Comparison of ENCODE assay signal across 19 cellular contexts in genomic region chr1:167670563-167670962, GRCh38. TPM values are rescaled to one million over a fixed set of nuclear protein-coding genes. Genes with fewer than 3 reads are reported as not detected.
A peak's percentile ranks its signal among the peaks of the same experiment; 100 is the strongest.
DNase-seq lines count a peak whose midpoint lies in the region; ATAC-seq and TF ChIP-seq lines count a peak whose summit lies in the region.
"Had no signal": no experiment of that assay in that cellular context is flagged by ENCODE, and none has a peak within 500 bp of the region (broad histone marks: within the 10 kb centered on the region; RNA-seq: fewer than 3 reads in every experiment).

No MANE protein-coding gene starts in this region.

- no peaks in the 10 kb centered on the region for H3K4me1 ChIP-seq in PC-3 (ENCODE audit: insufficient read depth, low read length)
- H3K4me1 ChIP-seq: A549 had no signal

- no peak overlapping the region for H2AFZ ChIP-seq in PC-3 (ENCODE audit: low read length)

- no TSS peak for BruUV-seq in PC-3 (replicated peaks; lab: Mats Ljungman, UMichigan)

- no peaks in the 10 kb centered on the region for H3K79me2 ChIP-seq in PC-3 (ENCODE audit: low read length)

- no peak overlapping the region for H3K9ac ChIP-seq in PC-3 (ENCODE audit: low read length)

- no peaks in the 10 kb centered on the region for H3K9me2 ChIP-seq in PC-3 (replicated peaks; ENCODE audit: low read length)

- H3K27me3 Mint-ChIP-seq in activated CD4-positive, alpha-beta T cell treated with anti-CD3 and anti-CD28 coated beads for 36 hours, result no peaks in the 10 kb centered on the region
- no peaks in the 10 kb centered on the region for H3K27me3 Mint-ChIP-seq in CD14-positive monocyte (ENCODE audit: low read depth in 3 of 3)
- H3K27me3 Mint-ChIP-seq in activated T-helper 17 cell treated with anti-CD3 and anti-CD28 coated beads, Interleukin-2, amount 50 U/mL, for 72 hours, result no peaks in the 10 kb centered on the region
- H3K27me3 Mint-ChIP-seq in natural killer cell treated with Interleukin-12 subunit alpha and Interleukin-12 subunit beta and Interleukin-15 and Interleukin-18, amount 100 ng/mL, for 72 hours, result no peaks in the 10 kb centered on the region

- intact Hi-C loops in activated CD4-positive, alpha-beta T cell treated with anti-CD3 and anti-CD28 coated beads for 36 hours (cut with DNase I, micrococcal nuclease), result no loop called here
- intact Hi-C loops in CD14-positive monocyte (cut with micrococcal nuclease) (no loop called here), PC-3 (cut with micrococcal nuclease) (no loop called here)

- peaks cover 71% of the 10 kb centered on the region for H3K4me1 Mint-ChIP-seq in activated CD4-positive, alpha-beta T cell treated with anti-CD3 and anti-CD28 coated beads for 36 hours
- H3K4me1 Mint-ChIP-seq in CD14-positive monocyte, result peaks cover 81% of the 10 kb centered on the region
- H3K4me1 Mint-ChIP-seq in activated T-helper 17 cell treated with anti-CD3 and anti-CD28 coated beads, Interleukin-2, amount 50 U/mL, for 72 hours, result peaks cover 51% of the 10 kb centered on the region
- peaks cover 63 to 77% of the 10 kb centered on the region in 2 donors for H3K4me1 Mint-ChIP-seq in natural killer cell treated with Interleukin-12 subunit alpha and Interleukin-12 subunit beta and Interleukin-15 and Interleukin-18, amount 100 ng/mL, for 72 hours (ENCODE audit: low read depth in 2 of 2)

- DNase-seq in activated CD4-positive, alpha-beta T cell treated with anti-CD3 and anti-CD28 coated beads for 36 hours, result no peak
- DNase-seq in activated CD4-positive, alpha-beta T cell treated with anti-CD3 and anti-CD28 coated beads for 1 hour, result no peak
- DNase-seq in CD14-positive monocyte (ENCODE audit: low spot score) (no peak), 8988T (no peak), PC-3 (no peak)
- DNase-seq in natural killer cell treated with Interleukin-12 subunit alpha and Interleukin-12 subunit beta and Interleukin-15 and Interleukin-18, amount 100 ng/mL, for 72 hours (ENCODE audit: low spot score), result no peak
- DNase-seq: activated CD4-positive, alpha-beta T cell treated with anti-CD3 and anti-CD28 coated beads, Interleukin-2, amount 50 U/mL, for 48 hours; cortex of kidney; H9; NCI-H1105; NCI-H69; stimulated activated naive CD4-positive, alpha-beta T cell had no signal

- H3K4me3 Mint-ChIP-seq in activated CD4-positive, alpha-beta T cell treated with anti-CD3 and anti-CD28 coated beads for 36 hours, result no peak overlapping the region
- H3K4me3 Mint-ChIP-seq in CD14-positive monocyte, result no peak overlapping the region
- H3K4me3 Mint-ChIP-seq in activated T-helper 17 cell treated with anti-CD3 and anti-CD28 coated beads, Interleukin-2, amount 50 U/mL, for 72 hours, result no peak overlapping the region
- no peak overlapping the region for H3K4me3 Mint-ChIP-seq in natural killer cell treated with Interleukin-12 subunit alpha and Interleukin-12 subunit beta and Interleukin-15 and Interleukin-18, amount 100 ng/mL, for 72 hours
- H3K4me3 Mint-ChIP-seq: H9, type B pancreatic cell had no signal

- no peak for ATAC-seq in activated CD4-positive, alpha-beta T cell treated with anti-CD3 and anti-CD28 coated beads for 36 hours
- ATAC-seq in activated T-helper 17 cell treated with anti-CD3 and anti-CD28 coated beads, Interleukin-2, amount 50 U/mL, for 72 hours (replicated peaks), result no peak
- ATAC-seq in natural killer cell treated with Interleukin-12 subunit alpha and Interleukin-12 subunit beta and Interleukin-15 and Interleukin-18, amount 100 ng/mL, for 72 hours, result no peak
- ATAC-seq in PC-3 (no peak), GM21786 (IDR thresholded peaks at IDR 0.05; ENCODE audit: unreplicated experiment) (no peak)
- ATAC-seq: A549, gastroesophageal sphincter had no signal

- no peaks in the 10 kb centered on the region for H4K20me1 ChIP-seq in PC-3 (ENCODE audit: low read length)

- H3K27me3 ChIP-seq in PC-3 (ENCODE audit: low read length), result peaks cover 11% of the 10 kb centered on the region; the same call in 1 of the 2 replicates
- H3K27me3 ChIP-seq: gastroesophageal sphincter had no signal

- peak overlapping the region; percentile 6 for H3K27ac Mint-ChIP-seq in activated CD4-positive, alpha-beta T cell treated with anti-CD3 and anti-CD28 coated beads for 36 hours
- H3K27ac Mint-ChIP-seq in CD14-positive monocyte, result peak overlapping the region; percentile 1 to 87 (median 55)
- H3K27ac Mint-ChIP-seq in activated T-helper 17 cell treated with anti-CD3 and anti-CD28 coated beads, Interleukin-2, amount 50 U/mL, for 72 hours, result peak overlapping the region; percentile 66
- peak overlapping the region; percentile 36 to 44 for H3K27ac Mint-ChIP-seq in natural killer cell treated with Interleukin-12 subunit alpha and Interleukin-12 subunit beta and Interleukin-15 and Interleukin-18, amount 100 ng/mL, for 72 hours
- H3K27ac Mint-ChIP-seq: H9, progenitor cell of endocrine pancreas, type B pancreatic cell had no signal

- CTCF ChIA-PET in activated CD4-positive, alpha-beta T cell treated with anti-CD3 and anti-CD28 coated beads for 36 hours (lab: Charles Lee), result interaction anchor here (0.6 to 1.0 kb wide), 2 partner anchors 17 to 18 kb away, joined by 3 to 4 read pairs; no protein-coding TSS in a partner anchor
- CTCF ChIA-PET in PC-3 (lab: Charles Lee), result no interaction called here

- H3K36me3 Mint-ChIP-seq in activated CD4-positive, alpha-beta T cell treated with anti-CD3 and anti-CD28 coated beads for 36 hours (ENCODE audit: low read depth), result peaks cover 38% of the 10 kb centered on the region
- H3K36me3 Mint-ChIP-seq in CD14-positive monocyte, result peaks cover 30 to 78% of the 10 kb centered on the region in 2 donors
- H3K36me3 Mint-ChIP-seq in activated T-helper 17 cell treated with anti-CD3 and anti-CD28 coated beads, Interleukin-2, amount 50 U/mL, for 72 hours (ENCODE audit: low read depth), result peaks cover 89% of the 10 kb centered on the region
- H3K36me3 Mint-ChIP-seq in natural killer cell treated with Interleukin-12 subunit alpha and Interleukin-12 subunit beta and Interleukin-15 and Interleukin-18, amount 100 ng/mL, for 72 hours, result no peaks in the 10 kb centered on the region
- H3K36me3 Mint-ChIP-seq: type B pancreatic cell had no signal

- POLR2A ChIA-PET in activated CD4-positive, alpha-beta T cell treated with anti-CD3 and anti-CD28 coated beads for 36 hours (lab: Charles Lee), result no interaction called here
- POLR2A ChIA-PET in PC-3 (lab: Charles Lee; ENCODE audit: unreplicated experiment), result no interaction called here

- H3K9me3 ChIP-seq in PC-3 (ENCODE audit: low read length), result no peaks in the 10 kb centered on the region
- H3K9me3 ChIP-seq: A549, gastroesophageal sphincter had no signal

- H3K4me2 ChIP-seq in PC-3 (ENCODE audit: low read length), result no peak overlapping the region
- H3K4me2 ChIP-seq: A549 had no signal

- no peaks in the 10 kb centered on the region for H3F3A ChIP-seq in PC-3 (ENCODE audit: low read length, unreplicated experiment)

- H3K4me3 ChIP-seq in PC-3 (ENCODE audit: low read length), result no peak overlapping the region
- H3K4me3 ChIP-seq: A549, gastroesophageal sphincter had no signal

- no peaks in the 10 kb centered on the region for H3K36me3 ChIP-seq in PC-3 (ENCODE audit: low read depth, low read length)
- H3K36me3 ChIP-seq: gastroesophageal sphincter had no signal

- H3K27ac ChIP-seq in PC-3 (ENCODE audit: low read length), result no peak overlapping the region
- H3K27ac ChIP-seq: A549, gastroesophageal sphincter had no signal

- H3K9me3 Mint-ChIP-seq in activated CD4-positive, alpha-beta T cell treated with anti-CD3 and anti-CD28 coated beads for 36 hours (ENCODE audit: low read depth), result no peaks in the 10 kb centered on the region
- no peaks in the 10 kb centered on the region for H3K9me3 Mint-ChIP-seq in CD14-positive monocyte
- no peaks in the 10 kb centered on the region for H3K9me3 Mint-ChIP-seq in activated T-helper 17 cell treated with anti-CD3 and anti-CD28 coated beads, Interleukin-2, amount 50 U/mL, for 72 hours
- H3K9me3 Mint-ChIP-seq in natural killer cell treated with Interleukin-12 subunit alpha and Interleukin-12 subunit beta and Interleukin-15 and Interleukin-18, amount 100 ng/mL, for 72 hours, result no peaks in the 10 kb centered on the region
- H3K9me3 Mint-ChIP-seq: H9 had no signal

- TF ChIP-seq CTCF in CD14-positive monocyte (IDR thresholded peaks at IDR 0.05), result no peak
- no peak for TF ChIP-seq CTCF in PC-3 (conservative IDR thresholded peaks at IDR 0.05; ENCODE audit: low read depth, low read length)

RNA-seq across cellular contexts. Expression of gene RCSD1, which starts 40.5 kb away (rescaled TPM):
- total RNA-seq in activated CD4-positive, alpha-beta T cell treated with anti-CD3 and anti-CD28 coated beads for 36 hours, result 10 to 100 TPM; 59.9 to 62.0 TPM
- 100 to 1,000 TPM; 216 to 218 TPM for polyA plus RNA-seq in CD14-positive monocyte
- total RNA-seq in activated T-helper 17 cell treated with anti-CD3 and anti-CD28 coated beads, Interleukin-2, amount 50 U/mL, for 72 hours, result 10 to 100 TPM; 69.0 to 75.5 TPM
- total RNA-seq in natural killer cell treated with Interleukin-12 subunit alpha and Interleukin-12 subunit beta and Interleukin-15 and Interleukin-18, amount 100 ng/mL, for 72 hours, result 10 to 100 TPM; 30.3 to 30.9 TPM
- not detected in 2 replicates for total RNA-seq in PC-3 (2014; rRNA removed)
- total RNA-seq: epithelial cell of proximal tubule had no signal
- polyA plus RNA-seq: A549 had no signal

RNA-seq across cellular contexts. Expression of gene MPZL1, which starts 51.2 kb away (rescaled TPM):
- total RNA-seq in activated CD4-positive, alpha-beta T cell treated with anti-CD3 and anti-CD28 coated beads for 36 hours, result 10 to 100 TPM; 22.3 to 23.0 TPM
- polyA plus RNA-seq in CD14-positive monocyte, result 10 to 100 TPM; 61.8 to 63.6 TPM
- total RNA-seq in activated T-helper 17 cell treated with anti-CD3 and anti-CD28 coated beads, Interleukin-2, amount 50 U/mL, for 72 hours, result 10 to 100 TPM; 24.4 to 27.0 TPM
- total RNA-seq in natural killer cell treated with Interleukin-12 subunit alpha and Interleukin-12 subunit beta and Interleukin-15 and Interleukin-18, amount 100 ng/mL, for 72 hours, result 10 to 100 TPM; 15.3 to 25.6 TPM
- total RNA-seq in PC-3 (2014; rRNA removed), result 86.5 and 95.1 TPM in 2 replicates

Comparison
In these comparisons a context has a peak if more than half of its experiments do, and no peak if none do; other contexts are left out.
1. H3K27ac Mint-ChIP-seq: peak in every context shown above with its lines; median percentile 66 in activated T-helper 17 cell treated with anti-CD3 and anti-CD28 coated beads, Interleukin-2, amount 50 U/mL, for 72 hours; 55 in CD14-positive monocyte; 40 in natural killer cell treated with Interleukin-12 subunit alpha and Interleukin-12 subunit beta and Interleukin-15 and Interleukin-18, amount 100 ng/mL, for 72 hours; 6 in activated CD4-positive, alpha-beta T cell treated with anti-CD3 and anti-CD28 coated beads for 36 hours.
2. RNA of gene RCSD1, which starts 40.5 kb away (total RNA-seq): 69.0 to 75.5 TPM in activated T-helper 17 cell treated with anti-CD3 and anti-CD28 coated beads, Interleukin-2, amount 50 U/mL, for 72 hours, 59.9 to 62.0 TPM in activated CD4-positive, alpha-beta T cell treated with anti-CD3 and anti-CD28 coated beads for 36 hours and 30.3 to 30.9 TPM in natural killer cell treated with Interleukin-12 subunit alpha and Interleukin-12 subunit beta and Interleukin-15 and Interleukin-18, amount 100 ng/mL, for 72 hours; not detected in PC-3; every median in the first group is over 10 times any median in the second.